27 cellular contexts compared by ENCODE assay signal in genomic region chr1:102089791-102090190, GRCh38.
"Had no signal": no experiment of that assay in that cellular context is flagged by ENCODE, and none has a peak within 500 bp of the region (broad histone marks: within the 10 kb centered on the region; RNA-seq: fewer than 3 reads in every experiment).

No MANE protein-coding gene starts in this region.

- H3K4me1 ChIP-seq: parathyroid adenoma, psoas muscle, right lobe of liver, sigmoid colon, stomach, tibial nerve, upper lobe of left lung, vagina had no signal

- H3K4me1 Mint-ChIP-seq: natural killer cell; nephron; stimulated activated effector memory CD8-positive, alpha-beta T cell treated with anti-CD3 and anti-CD28 coated beads, Interleukin-12 subunit alpha, Interleukin-12 subunit beta, amount 100 ng/mL, for 72 hours; stimulated activated naive B cell treated with anti-CD40 and anti-IgM and Interleukin-4, amounts not matched to agents 10 μg/mL and 1 μg/mL and 100 μg/mL, for 72 hours had no signal

- H3K36me3 ChIP-seq: neural progenitor cell, ovary, right lobe of liver, sigmoid colon, stomach, thoracic aorta, thyroid gland, tibial nerve, upper lobe of left lung, vagina had no signal

- H3K79me2 ChIP-seq: parathyroid adenoma had no signal

- H3K9ac ChIP-seq: neural progenitor cell, parathyroid adenoma had no signal

- H3K27ac ChIP-seq: neural progenitor cell, ovary, parathyroid adenoma, psoas muscle, right lobe of liver, sigmoid colon, stomach, thoracic aorta, thyroid gland, tibial nerve, upper lobe of left lung, vagina had no signal

- H3K36me3 Mint-ChIP-seq: natural killer cell; neural progenitor cell; stimulated activated effector memory CD8-positive, alpha-beta T cell treated with anti-CD3 and anti-CD28 coated beads, Interleukin-12 subunit alpha, Interleukin-12 subunit beta, amount 100 ng/mL, for 72 hours; stimulated activated naive B cell treated with anti-CD40 and anti-IgM and Interleukin-4, amounts not matched to agents 10 μg/mL and 1 μg/mL and 100 μg/mL, for 72 hours had no signal

- H3K27me3 ChIP-seq: neural progenitor cell, ovary, right lobe of liver, sigmoid colon, stomach, thyroid gland, tibial nerve, upper lobe of left lung, vagina had no signal

- H3K4me3 ChIP-seq: neural progenitor cell, ovary, psoas muscle, right lobe of liver, sigmoid colon, stomach, thoracic aorta, thyroid gland, tibial nerve, upper lobe of left lung, vagina had no signal

- H2AFZ ChIP-seq: neural progenitor cell, parathyroid adenoma had no signal

- H3K4me3 Mint-ChIP-seq: natural killer cell; nephron; neural progenitor cell; stimulated activated effector memory CD8-positive, alpha-beta T cell treated with anti-CD3 and anti-CD28 coated beads, Interleukin-12 subunit alpha, Interleukin-12 subunit beta, amount 100 ng/mL, for 72 hours; stimulated activated naive B cell treated with anti-CD40 and anti-IgM and Interleukin-4, amounts not matched to agents 10 μg/mL and 1 μg/mL and 100 μg/mL, for 72 hours; stimulated activated naive CD8-positive, alpha-beta T cell treated with anti-CD3 and anti-CD28 coated beads, Interleukin-15, Interleukin-2, amounts not matched to agents 100 ng/mL and 50 ng/mL, for 24 hours had no signal

- H3K9me3 ChIP-seq: ovary, psoas muscle, right lobe of liver, sigmoid colon, thoracic aorta, thyroid gland, tibial nerve, upper lobe of left lung, vagina had no signal

- ATAC-seq: natural killer cell; psoas muscle; right cardiac atrium; right lobe of liver; stimulated activated effector memory CD8-positive, alpha-beta T cell treated with anti-CD3 and anti-CD28 coated beads, Interleukin-12 subunit alpha, Interleukin-12 subunit beta, amount 100 ng/mL, for 72 hours; stimulated activated naive B cell treated with anti-CD40 and anti-IgM and Interleukin-4, amounts not matched to agents 10 μg/mL and 1 μg/mL and 100 μg/mL, for 72 hours had no signal

- DNase-seq: natural killer cell; occipital lobe; ovary; posterior cingulate gyrus; psoas muscle; right cardiac atrium; right lobe of liver; sigmoid colon; small intestine; stimulated activated CD4-positive, alpha-beta T cell treated with anti-CD3 and anti-CD28 coated beads, Interleukin-1b, Interleukin-23, amount 100 ng/mL, for 48 hours; stimulated activated CD4-positive, alpha-beta T cell treated with anti-CD3 and anti-CD28 coated beads, Interleukin-2, amount 100 ng/mL, for 48 hours; stimulated activated CD4-positive, alpha-beta T cell treated with anti-CD3 and anti-CD28 coated beads, Interleukin-4, amount 100 ng/mL, for 24 hours; stimulated activated naive B cell treated with anti-CD40 and anti-IgM and Interleukin-4, amounts not matched to agents 10 μg/mL and 1 μg/mL and 100 μg/mL, for 72 hours; stimulated activated naive CD4-positive, alpha-beta T cell treated with Interleukin-2 at 50 U/mL for 16 hours; stomach; thyroid gland; trophoblast cell; upper lobe of left lung had no signal

- H3K27ac Mint-ChIP-seq: natural killer cell; nephron; neural progenitor cell; progenitor cell of endocrine pancreas; stimulated activated effector memory CD8-positive, alpha-beta T cell treated with anti-CD3 and anti-CD28 coated beads, Interleukin-12 subunit alpha, Interleukin-12 subunit beta, amount 100 ng/mL, for 72 hours; stimulated activated naive B cell treated with anti-CD40 and anti-IgM and Interleukin-4, amounts not matched to agents 10 μg/mL and 1 μg/mL and 100 μg/mL, for 72 hours; stimulated activated naive CD8-positive, alpha-beta T cell treated with anti-CD3 and anti-CD28 coated beads, Interleukin-15, Interleukin-2, amounts not matched to agents 100 ng/mL and 50 ng/mL, for 24 hours had no signal

- H3K4me2 ChIP-seq: neural progenitor cell had no signal

- H3K27me3 Mint-ChIP-seq: progenitor cell of endocrine pancreas; stimulated activated naive B cell treated with anti-CD40 and anti-IgM and Interleukin-4, amounts not matched to agents 10 μg/mL and 1 μg/mL and 100 μg/mL, for 72 hours; stimulated activated naive CD8-positive, alpha-beta T cell treated with anti-CD3 and anti-CD28 coated beads, Interleukin-15, Interleukin-2, amounts not matched to agents 100 ng/mL and 50 ng/mL, for 24 hours had no signal
